In the genomic region with DNA sequence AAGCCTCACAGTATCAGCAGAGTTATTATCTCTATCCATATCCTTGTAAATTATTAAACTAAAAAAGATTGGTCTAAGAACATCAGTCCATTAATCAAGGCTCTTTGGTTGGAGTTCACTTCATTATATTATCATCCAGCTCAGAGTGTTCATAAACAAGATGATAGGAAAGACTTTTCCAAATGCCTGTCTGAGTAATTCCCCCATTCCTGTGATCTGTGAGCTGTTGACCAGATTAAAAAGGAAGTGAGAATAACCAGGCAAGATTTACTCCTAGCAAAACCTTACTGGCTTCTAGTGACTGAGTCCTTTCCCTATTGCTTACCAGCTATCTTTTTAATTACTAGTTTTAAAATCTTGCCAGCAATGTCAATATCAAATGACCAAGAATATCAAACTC, we compare ENCODE assay signal across 26 cellular contexts. TPM values are rescaled to one million over a fixed set of nuclear protein-coding genes. Genes with fewer than 3 reads are reported as not detected.
DNase-seq lines count a peak whose midpoint lies in the region; ATAC-seq and TF ChIP-seq lines count a peak whose summit lies in the region.
"Had no signal": no experiment of that assay in that cellular context is flagged by ENCODE, and none has a peak within 500 bp of the region (broad histone marks: within the 10 kb centered on the region; RNA-seq: fewer than 3 reads in every experiment).

No MANE protein-coding gene starts in this region.

- H3K27ac Mint-ChIP-seq in dendritic cell treated with granulocyte-macrophage colony-stimulating factor and Interleukin-4, amounts not matched to agents 40 ng/mL and 50 ng/mL, for 4 days, result peak overlapping the region; percentile 65
- H3K27ac Mint-ChIP-seq in nephron, result peak overlapping the region in 2 of 3 experiments; percentile 3 to 65
- H3K27ac Mint-ChIP-seq in activated CD4-positive, alpha-beta memory T cell treated with anti-CD3 and anti-CD28 coated beads for 36 hours, result no peak overlapping the region
- H3K27ac Mint-ChIP-seq: activated naive CD4-positive, alpha-beta T cell treated with anti-CD3 and anti-CD28 coated beads, Interleukin-2, amount 50 U/mL, for 24 hours; CD4-positive, CD25-positive, alpha-beta regulatory T cell; neural progenitor cell had no signal

- TF ChIP-seq RAD21 in SK-N-SH (IDR thresholded peaks at IDR 0.05; ENCODE audit: low read length), result no peak

- no peak for TF ChIP-seq CTCF in SK-N-SH (IDR thresholded peaks at IDR 0.05)
- no peak for TF ChIP-seq CTCF in nephron (IDR thresholded peaks at IDR 0.05; ENCODE audit: unreplicated experiment in 3 of 3)

- H3K36me3 Mint-ChIP-seq in dendritic cell treated with granulocyte-macrophage colony-stimulating factor and Interleukin-4, amounts not matched to agents 40 ng/mL and 50 ng/mL, for 4 days (ENCODE audit: low read depth), result peaks cover 79% of the 10 kb centered on the region
- peaks cover 65% of the 10 kb centered on the region for H3K36me3 Mint-ChIP-seq in nephron (ENCODE audit: low read depth)
- peaks cover 14% of the 10 kb centered on the region for H3K36me3 Mint-ChIP-seq in activated CD4-positive, alpha-beta memory T cell treated with anti-CD3 and anti-CD28 coated beads for 36 hours

- DNase-seq in SK-N-SH (no peak), AG20443 (ENCODE audit: low spot score) (no peak), cerebellum (ENCODE audit: low spot score) (no peak), inferior parietal cortex (ENCODE audit: extremely low spot score) (no peak)
- DNase-seq in activated CD4-positive, alpha-beta memory T cell treated with anti-CD3 and anti-CD28 coated beads for 36 hours, result no peak
- DNase-seq: 8988T; CD4-positive, CD25-positive, alpha-beta regulatory T cell; DMS79 treated with DMSO at 0.1 percent for 48 hours; GDM1; GOT3; left ventricle myocardium inferior; NCI-H1436 treated with DMSO at 0.1 percent for 48 hours; NCI-H2081 treated with DMSO at 0.1 percent for 48 hours; NCI-H226; NCI-H69; right cardiac atrium; Right ventricle myocardium superior; upper lobe of left lung had no signal

- H3K79me2 ChIP-seq in SK-N-SH (ENCODE audit: insufficient read depth), result peaks cover 68% of the 10 kb centered on the region
- H3K79me2 ChIP-seq: parathyroid adenoma had no signal

- no peak for ATAC-seq in SK-N-SH treated with all-trans-retinoic acid at 6 μM for 48 hours

- H3K9ac ChIP-seq in SK-N-SH, result no peak overlapping the region
- H3K9ac ChIP-seq: neural progenitor cell, parathyroid adenoma had no signal

- peaks cover 7% of the 10 kb centered on the region for H3K9me3 ChIP-seq in SK-N-SH

- H3K27ac ChIP-seq in SK-N-SH (ENCODE audit: low read depth in 2 of 2, low read length in 1 of 2), result no peak overlapping the region
- H3K27ac ChIP-seq: breast epithelium, left ventricle myocardium inferior, neural progenitor cell, parathyroid adenoma had no signal

- H3K27me3 Mint-ChIP-seq in dendritic cell treated with granulocyte-macrophage colony-stimulating factor and Interleukin-4, amounts not matched to agents 40 ng/mL and 50 ng/mL, for 4 days, result no peaks in the 10 kb centered on the region
- H3K27me3 Mint-ChIP-seq in nephron (ENCODE audit: low read depth), result peaks cover 4% of the 10 kb centered on the region
- no peaks in the 10 kb centered on the region for H3K27me3 Mint-ChIP-seq in activated CD4-positive, alpha-beta memory T cell treated with anti-CD3 and anti-CD28 coated beads for 36 hours
- H3K27me3 Mint-ChIP-seq: activated naive CD4-positive, alpha-beta T cell treated with anti-CD3 and anti-CD28 coated beads, Interleukin-2, amount 50 U/mL, for 24 hours; CD4-positive, CD25-positive, alpha-beta regulatory T cell had no signal

- peaks cover 19% of the 10 kb centered on the region for H3K9me3 Mint-ChIP-seq in dendritic cell treated with granulocyte-macrophage colony-stimulating factor and Interleukin-4, amounts not matched to agents 40 ng/mL and 50 ng/mL, for 4 days
- H3K9me3 Mint-ChIP-seq in nephron, result peaks cover 8% of the 10 kb centered on the region
- peaks cover 13% of the 10 kb centered on the region for H3K9me3 Mint-ChIP-seq in activated CD4-positive, alpha-beta memory T cell treated with anti-CD3 and anti-CD28 coated beads for 36 hours

- no peak overlapping the region for H3K4me2 ChIP-seq in SK-N-SH
- H3K4me2 ChIP-seq: neural progenitor cell had no signal

- peaks cover 34% of the 10 kb centered on the region for H3K4me1 Mint-ChIP-seq in dendritic cell treated with granulocyte-macrophage colony-stimulating factor and Interleukin-4, amounts not matched to agents 40 ng/mL and 50 ng/mL, for 4 days (ENCODE audit: low read depth)
- peaks cover 16% of the 10 kb centered on the region for H3K4me1 Mint-ChIP-seq in nephron
- H3K4me1 Mint-ChIP-seq in activated CD4-positive, alpha-beta memory T cell treated with anti-CD3 and anti-CD28 coated beads for 36 hours (ENCODE audit: low read depth), result peaks cover under 1% of the 10 kb centered on the region
- H3K4me1 Mint-ChIP-seq: activated naive CD4-positive, alpha-beta T cell treated with anti-CD3 and anti-CD28 coated beads, Interleukin-2, amount 50 U/mL, for 24 hours had no signal

- H3K36me3 ChIP-seq in SK-N-SH (replicated peaks in 1 of 2; ENCODE audit: control insufficient read depth in 1 of 2, insufficient read depth in 2 of 2, low read length in 1 of 2), result peaks cover 21 to 67% of the 10 kb centered on the region in 2 experiments
- H3K36me3 ChIP-seq: breast epithelium had no signal

- intact Hi-C loops in dendritic cell treated with granulocyte-macrophage colony-stimulating factor and Interleukin-4, amounts not matched to agents 40 ng/mL and 50 ng/mL, for 4 days (cut with micrococcal nuclease), result loop anchor here (10.0 kb wide), 1 partner anchor 287 kb away; no protein-coding TSS in a partner anchor
- intact Hi-C loops in activated CD4-positive, alpha-beta memory T cell treated with anti-CD3 and anti-CD28 coated beads for 36 hours (cut with micrococcal nuclease), result no loop called here

- H3K27me3 ChIP-seq in SK-N-SH (ENCODE audit: insufficient read depth), result no peaks in the 10 kb centered on the region
- H3K27me3 ChIP-seq: breast epithelium, neural progenitor cell, upper lobe of left lung had no signal

- no peak for TF ChIP-seq EP300 in SK-N-SH (IDR thresholded peaks at IDR 0.05; ENCODE audit: borderline replicate concordance in 1 of 2, low read depth in 1 of 2, low read length in 1 of 2)

- peaks cover 4% of the 10 kb centered on the region for H4K20me1 ChIP-seq in SK-N-SH (ENCODE audit: insufficient read depth)

- CTCF ChIA-PET in SK-N-SH (lab: Yijun Ruan, JAX), result interaction anchor here (0.7 to 3.0 kb wide), 4 partner anchors 10 to 404 kb away, joined by 3 to 16 read pairs (median 4); no protein-coding TSS in a partner anchor
- CTCF ChIA-PET in activated CD4-positive, alpha-beta memory T cell treated with anti-CD3 and anti-CD28 coated beads for 36 hours (lab: Charles Lee), result interaction anchor here (0.6 to 3.1 kb wide), 4 partner anchors 9 to 996 kb away, joined by 3 to 25 read pairs (median 4); no protein-coding TSS in a partner anchor

- H3K9me2 ChIP-seq in SK-N-SH, result no peaks in the 10 kb centered on the region

- POLR2A ChIA-PET in SK-N-SH (lab: Yijun Ruan, JAX), result interaction anchor here (0.7 kb wide), 1 partner anchor 14 kb away, joined by 4 read pairs; no protein-coding TSS in a partner anchor
- POLR2A ChIA-PET in activated CD4-positive, alpha-beta memory T cell treated with anti-CD3 and anti-CD28 coated beads for 36 hours (lab: Charles Lee), result no interaction called here

- peaks cover 3 to 18% of the 10 kb centered on the region in 2 experiments for H3K4me1 ChIP-seq in SK-N-SH (ENCODE audit: control insufficient read depth in 1 of 2, insufficient read depth in 2 of 2, low read depth in 1 of 2, low read length in 1 of 2)
- H3K4me1 ChIP-seq: breast epithelium, neural progenitor cell, parathyroid adenoma had no signal

- no peak overlapping the region for H3K4me3 ChIP-seq in SK-N-SH (ENCODE audit: low read depth in 2 of 2, low read length in 1 of 2)
- H3K4me3 ChIP-seq: breast epithelium, left ventricle myocardium inferior, neural progenitor cell, upper lobe of left lung had no signal

- no peak overlapping the region for H2AFZ ChIP-seq in SK-N-SH (ENCODE audit: low read depth)
- H2AFZ ChIP-seq: neural progenitor cell, parathyroid adenoma had no signal

- peaks cover 23% of the 10 kb centered on the region for H3F3A ChIP-seq in SK-N-SH (replicated peaks; ENCODE audit: insufficient read depth)

- no peak overlapping the region for H3K4me3 Mint-ChIP-seq in dendritic cell treated with granulocyte-macrophage colony-stimulating factor and Interleukin-4, amounts not matched to agents 40 ng/mL and 50 ng/mL, for 4 days
- no peak overlapping the region for H3K4me3 Mint-ChIP-seq in nephron
- no peak overlapping the region for H3K4me3 Mint-ChIP-seq in activated CD4-positive, alpha-beta memory T cell treated with anti-CD3 and anti-CD28 coated beads for 36 hours
- H3K4me3 Mint-ChIP-seq: activated naive CD4-positive, alpha-beta T cell treated with anti-CD3 and anti-CD28 coated beads, Interleukin-2, amount 50 U/mL, for 24 hours; CD4-positive, CD25-positive, alpha-beta regulatory T cell; neural progenitor cell had no signal

TF ChIP-seq in SK-N-SH treated with all-trans-retinoic acid at 6 μM for 48 hours, 23 proteins besides CTCF, POLR2A, EP300 and RAD21:
- no peak for TF ChIP-seq ARNTL (CRISPR knock-in tag; IDR thresholded peaks at IDR 0.05; ENCODE audit: borderline replicate concordance, low read depth)
- peak; percentile 31; the same call in 1 of the 2 replicates for TF ChIP-seq ISL1 (CRISPR knock-in tag; IDR thresholded peaks at IDR 0.05)

TF ChIP-seq in SK-N-SH, 30 proteins besides CTCF, POLR2A, EP300 and RAD21 (continues in another document):
- TF ChIP-seq RCOR1 (IDR thresholded peaks at IDR 0.05; ENCODE audit: low read length), result no peak

RNA-seq across cellular contexts. Expression of gene PKD2, which starts 14.9 kb away (rescaled TPM):
- polyA plus RNA-seq in SK-N-SH (2012; rRNA removed), result 44.6 and 52.0 TPM in 2 replicates
- 62.8 and 76.7 TPM in 2 replicates for polyA plus RNA-seq in SK-N-SH (2012; cell fraction: cytosol; rRNA removed)
- polyA plus RNA-seq in SK-N-SH (2012; cell fraction: nucleus; rRNA removed), result 39.4 and 67.2 TPM in 2 replicates
- 1 to 10 TPM; 4.0 to 4.2 TPM for total RNA-seq in activated CD4-positive, alpha-beta memory T cell treated with anti-CD3 and anti-CD28 coated beads for 36 hours
- total RNA-seq in cerebellum, result 46.5 TPM

RNA-seq across cellular contexts. Expression of gene SPP1, which starts 46.8 kb away (rescaled TPM):
- polyA plus RNA-seq in SK-N-SH (2012; rRNA removed), result 0.82 and 1.3 TPM in 2 replicates
- polyA plus RNA-seq in SK-N-SH (2012; cell fraction: cytosol; rRNA removed), result 0.81 and 1.1 TPM in 2 replicates
- 2.5 and 3.9 TPM in 2 replicates for polyA plus RNA-seq in SK-N-SH (2012; cell fraction: nucleus; rRNA removed)
- under 1 TPM in 1 of 2 experiments, not detected in 1; 0.45 TPM for total RNA-seq in activated CD4-positive, alpha-beta memory T cell treated with anti-CD3 and anti-CD28 coated beads for 36 hours
- 196 TPM for total RNA-seq in cerebellum
- total RNA-seq: CD4-positive, CD25-positive, alpha-beta regulatory T cell; endothelial cell of umbilical vein had no signal
- polyA plus RNA-seq: endothelial cell of umbilical vein had no signal

Comparison
In these comparisons a context has a peak if more than half of its experiments do, and no peak if none do; other contexts are left out.
1. RNA of gene SPP1, which starts 46.8 kb away (total RNA-seq): 196 TPM in cerebellum (single experiment); 0.45 TPM in activated CD4-positive, alpha-beta memory T cell treated with anti-CD3 and anti-CD28 coated beads for 36 hours; every median in the first group is over 100 times any median in the second.